Comparison of ENCODE assay signal across 30 cellular contexts in the genomic region with DNA sequence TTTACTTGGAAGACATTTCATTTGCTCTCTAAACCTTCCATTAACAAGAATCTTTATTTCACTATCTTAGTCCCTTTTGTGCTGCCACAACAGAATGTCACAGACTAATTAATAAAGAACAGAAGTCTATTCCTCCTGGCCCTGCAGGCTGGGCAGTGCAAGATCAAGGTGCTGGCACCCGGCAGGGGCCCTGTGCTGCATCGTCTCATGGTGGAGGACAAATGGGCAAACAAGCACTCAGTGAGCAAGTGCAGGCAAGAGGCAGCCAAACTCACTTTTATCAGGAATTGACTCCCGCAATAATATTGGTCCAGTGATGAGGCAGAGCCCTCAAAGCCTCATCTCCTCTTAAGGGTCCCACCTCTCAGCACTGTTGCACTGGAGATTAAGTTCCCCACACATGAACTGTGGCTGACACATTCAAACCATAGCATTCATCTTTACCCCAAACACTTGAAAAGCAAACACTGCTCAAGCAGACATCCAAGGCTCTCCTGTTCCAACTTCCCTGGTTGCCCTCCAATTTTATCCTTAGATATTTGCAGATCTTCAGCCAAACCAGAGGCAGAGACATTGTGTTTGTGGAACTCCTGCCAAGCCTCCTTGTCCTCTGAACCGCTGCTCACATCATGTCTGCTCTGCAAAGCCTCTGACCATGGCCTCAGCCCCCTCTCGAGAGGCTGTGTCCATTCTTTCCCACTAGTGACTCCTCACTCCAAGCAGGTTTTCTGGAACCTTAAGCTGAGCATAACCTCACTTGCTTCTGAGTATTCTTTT.
"Had no signal": no experiment of that assay in that cellular context is flagged by ENCODE, and none has a peak within 500 bp of the region (broad histone marks: within the 10 kb centered on the region; RNA-seq: fewer than 3 reads in every experiment).

No MANE protein-coding gene starts in this region.

- H3K4me3 ChIP-seq: ascending aorta, SK-N-MC had no signal

- H3K9me3 ChIP-seq: ascending aorta had no signal

- H3K4me1 ChIP-seq: ascending aorta had no signal

- H3K36me3 ChIP-seq: ascending aorta had no signal

- H3K27me3 ChIP-seq: ascending aorta had no signal

- ATAC-seq: activated CD8-positive, alpha-beta memory T cell treated with anti-CD3 and anti-CD28 coated beads, Interleukin-2, amount 10 ng/mL, durations not matched to agents 7 days and 5 days; activated naive CD4-positive, alpha-beta T cell treated with anti-CD3 and anti-CD28 coated beads, Interleukin-2, amount 50 U/mL, for 72 hours; activated naive CD8-positive, alpha-beta T cell treated with anti-CD3 and anti-CD28 coated beads, Interleukin-2, amount 50 U/mL, for 24 hours; Panc1; Right ventricle myocardium inferior; T-cell had no signal

- H3K27ac ChIP-seq: ascending aorta, SK-N-MC had no signal

- DNase-seq: activated B cell treated with CpG ODN at 0.5 μM for 24 hours; activated CD4-positive, alpha-beta T cell treated with anti-CD3 and anti-CD28 coated beads for 1 hour; activated CD4-positive, alpha-beta T cell treated with anti-CD3 and anti-CD28 coated beads, Interleukin-2, amount 10 ng/mL, durations not matched to agents 24 days and 14 days; activated CD4-positive, alpha-beta T cell treated with anti-CD3 and anti-CD28 coated beads, Interleukin-2, amount 50 U/mL, for 48 hours; activated CD8-positive, alpha-beta memory T cell treated with anti-CD3 and anti-CD28 coated beads, Interleukin-2, amount 10 ng/mL, durations not matched to agents 7 days and 5 days; activated effector memory CD4-positive, alpha-beta T cell treated with anti-CD3 and anti-CD28 coated beads, Interleukin-2, amount 50 U/mL, for 16 hours; activated naive CD4-positive, alpha-beta T cell treated with Interleukin-2 at 50 U/mL for 16 hours; activated naive CD8-positive, alpha-beta T cell treated with anti-CD3 and anti-CD28 coated beads, Interleukin-2, amount 50 U/mL, for 24 hours; activated T-cell treated with anti-CD3 and anti-CD28 coated beads, Interleukin-2, amount 50 U/mL, for 24 hours; amniotic stem cell; central memory CD4-positive, alpha-beta T cell; KG1; MV-4-11; NCI-H1092 treated with DMSO at 0.1 percent for 48 hours; NCI-H1417 treated with DMSO at 0.1 percent for 48 hours; NCI-H1694 treated with DMSO at 0.1 percent for 48 hours; NCI-H2029 treated with DMSO at 0.1 percent for 48 hours; NCI-H510A treated with DMSO at 0.1 percent for 48 hours; NCI-H69; NK-92 treated with Interleukin-12 subunit alpha and Interleukin-12 subunit beta, amount 100 ng/mL, for 24 hours; OCI-M1; RPMI8226; T-cell; T-helper 2 cell; T1000 had no signal
